In genomic region chr1:155128755-155129473, GRCh38 we compare ENCODE assay signal across 8 cellular contexts. TPM values are rescaled to one million over a fixed set of nuclear protein-coding genes. Genes with fewer than 3 reads are reported as not detected.
DNase-seq lines count a peak whose midpoint lies in the region; ATAC-seq, FAIRE-seq and TF ChIP-seq lines count a peak whose summit lies in the region.

No MANE protein-coding gene starts in this region.

- TF ChIP-seq CTCF in pancreas (IDR thresholded peaks at IDR 0.05) = no peak

- H3K36me3 ChIP-seq in SK-N-MC (ENCODE audit: insufficient read depth, low read length) (peaks cover 20% of the 10 kb centered on the region), pancreas (peaks cover 0 to 25% (median 16%) of the 10 kb centered on the region in 3 donors)

- H3K4me3 ChIP-seq in SK-N-MC = peak overlapping the region; percentile 92
- H3K4me3 ChIP-seq in pancreas = peak overlapping the region; percentile 70 to 93 (median 81)

- DNase-seq in Daoy (ENCODE audit: low read depth) = peak; percentile 59
- no peak for DNase-seq in SK-N-MC (ENCODE audit: low read depth, low spot score)
- no peak for DNase-seq in Right ventricle myocardium inferior (ENCODE audit: missing footprints)
- DNase-seq in pancreas = peak in 5 of 6 donors; percentile 70 to 77 (median 74)
- no peak for DNase-seq in NCI-H187 (lab: John Stamatoyannopoulos, UW)
- DNase-seq in NCI-H1436 (lab: John Stamatoyannopoulos, UW) = no peak
- DNase-seq in inferior parietal cortex (ENCODE audit: extremely low spot score) = no peak
- DNase-seq in stimulated activated naive CD4-positive, alpha-beta T cell treated with Interleukin-2 at 50 U/mL for 16 hours (lab: John Stamatoyannopoulos, UW) = no peak

- peak; percentile 17 for ATAC-seq in Right ventricle myocardium inferior
- ATAC-seq in pancreas = peak; percentile 44 to 61 (median 47)

- H3K9me3 ChIP-seq in SK-N-MC (ENCODE audit: low read depth, low read length) (no peaks in the 10 kb centered on the region), pancreas (no peaks in the 10 kb centered on the region)

- intact Hi-C loops in Right ventricle myocardium inferior (cut with DNase I) = loop anchor here (2.0 kb wide), 1 partner anchor 38 kb away; no protein-coding TSS in a partner anchor
- intact Hi-C loops in pancreas (cut with DNase I) = no loop called here

- peaks cover 16 to 28% (median 22%) of the 10 kb centered on the region in 3 donors for H3K4me1 ChIP-seq in pancreas

- WGBS in pancreas, 2 donors = 1 to 8% methylated on average over 14 of the region's 14 CpGs

- H3K27ac ChIP-seq in SK-N-MC = no peak overlapping the region
- H3K27ac ChIP-seq in pancreas = peak overlapping the region; percentile 79 to 95 (median 94)

- no peak for FAIRE-seq in pancreas (lab: Jason Lieb, UNC)

- peak overlapping the region; percentile 78 for H3K9ac ChIP-seq in SK-N-MC (ENCODE audit: insufficient read length)

- no peaks in the 10 kb centered on the region for H3K27me3 ChIP-seq in pancreas

RNA-seq across cellular contexts. Expression of gene EFNA1, which starts 1.2 kb away (rescaled TPM):
- total RNA-seq in Daoy (2014; rRNA removed; shearing (Covaris generic)) = 24.6 and 34.5 TPM in 2 replicates
- total RNA-seq in Right ventricle myocardium inferior (43.9 TPM), pancreas (10 to 100 TPM; 19.5 to 45.9 (median 30.4) TPM)
- 10 to 100 TPM; 47.9 to 91.7 TPM for polyA plus RNA-seq in pancreas

RNA-seq across cellular contexts. Expression of gene SLC50A1, which starts 6.7 kb away (rescaled TPM):
- 14.9 and 28.7 TPM in 2 replicates for total RNA-seq in Daoy (2014; rRNA removed; shearing (Covaris generic))
- total RNA-seq in Right ventricle myocardium inferior (9.3 TPM), pancreas (10 to 100 TPM; 18.7 to 33.3 (median 26.2) TPM)
- polyA plus RNA-seq in pancreas = 10 to 100 TPM; 32.8 to 33.0 TPM

RNA-seq across cellular contexts. Expression of gene DPM3, which starts 11.4 kb away (rescaled TPM):
- total RNA-seq in Daoy (2014; rRNA removed; shearing (Covaris generic)) = 5.0 and 66.4 TPM in 2 replicates
- 55.7 TPM for total RNA-seq in Right ventricle myocardium inferior
- total RNA-seq in pancreas = 10 to 100 TPM; 39.4 to 46.5 (median 42.3) TPM
- 100 to 1,000 TPM; 211 to 227 TPM for polyA plus RNA-seq in pancreas

RNA-seq across cellular contexts. Expression of gene KRTCAP2, which starts 44.2 kb away (rescaled TPM):
- 123 and 131 TPM in 2 replicates for total RNA-seq in Daoy (2014; rRNA removed; shearing (Covaris generic))
- total RNA-seq in Right ventricle myocardium inferior (118 TPM), pancreas (100 to 1,000 TPM in 4 of 6 donors, 10 to 100 TPM in 2; 91.8 to 119 (median 102) TPM)
- polyA plus RNA-seq in pancreas = 100 to 1,000 TPM; 182 to 238 TPM

RNA-seq across cellular contexts. Expression of gene TRIM46, which starts 44.7 kb away (rescaled TPM):
- 0.63 and 1.9 TPM in 2 replicates for total RNA-seq in Daoy (2014; rRNA removed; shearing (Covaris generic))
- total RNA-seq in Right ventricle myocardium inferior (0.16 TPM), pancreas (under 1 TPM; 0.19 to 0.59 (median 0.33) TPM)
- polyA plus RNA-seq in pancreas = 1 to 10 TPM; 1.2 to 4.1 TPM

Comparison
In these comparisons a context has a peak if more than half of its experiments do, and no peak if none do; other contexts are left out.
1. DNase-seq: peak in Daoy (single experiment) and pancreas (5 of 6); none in SK-N-MC (single experiment), Right ventricle myocardium inferior (single experiment), NCI-H187 (0 of 2), NCI-H1436 (single experiment), inferior parietal cortex (single experiment) and stimulated activated naive CD4-positive, alpha-beta T cell treated with Interleukin-2 at 50 U/mL for 16 hours (single experiment).